8 cellular contexts compared by ENCODE assay signal in genomic region chr7:101125989-101126650, GRCh38. TPM values are rescaled to one million over a fixed set of nuclear protein-coding genes. Genes with fewer than 3 reads are reported as not detected.
DNase-seq lines count a peak whose midpoint lies in the region; ATAC-seq and TF ChIP-seq lines count a peak whose summit lies in the region.

No MANE protein-coding gene starts in this region.

- peak; percentile 55 for ATAC-seq in GM18508 (IDR thresholded peaks at IDR 0.05; ENCODE audit: insufficient read depth, unreplicated experiment)
- ATAC-seq in HG03097 (IDR thresholded peaks at IDR 0.05; ENCODE audit: low FRiP score, unreplicated experiment) = peak; percentile 72

- TF ChIP-seq POLR2A in sigmoid colon (IDR thresholded peaks at IDR 0.05) = no peak

- H3K27me3 ChIP-seq in cardiac muscle cell = no peaks in the 10 kb centered on the region
- no peaks in the 10 kb centered on the region for H3K27me3 ChIP-seq in sigmoid colon

- WGBS in sigmoid colon, 2 donors = 34 to 39% methylated on average over 15 of the region's 15 CpGs

- H3K36me3 ChIP-seq in cardiac muscle cell (no peaks in the 10 kb centered on the region), sigmoid colon (no peaks in the 10 kb centered on the region)

- peaks cover 33% of the 10 kb centered on the region for H3K4me1 Mint-ChIP-seq in T-helper 1 cell treated with Interleukin-12 subunit alpha and Interleukin-12 subunit beta and Interleukin-4 antibody, amounts not matched to agents 30 μg/mL and 1 μg/mL, for 36 hours (ENCODE audit: low read depth)

- H3K27me3 Mint-ChIP-seq in T-helper 1 cell treated with Interleukin-12 subunit alpha and Interleukin-12 subunit beta and Interleukin-4 antibody, amounts not matched to agents 30 μg/mL and 1 μg/mL, for 36 hours (ENCODE audit: low read depth) = peaks cover 59% of the 10 kb centered on the region

- H3K9me3 Mint-ChIP-seq in T-helper 1 cell treated with Interleukin-12 subunit alpha and Interleukin-12 subunit beta and Interleukin-4 antibody, amounts not matched to agents 30 μg/mL and 1 μg/mL, for 36 hours = no peaks in the 10 kb centered on the region

- TF ChIP-seq CTCF in cardiac muscle cell (IDR thresholded peaks at IDR 0.05; ENCODE audit: low read depth, low read length) (no peak), sigmoid colon (IDR thresholded peaks at IDR 0.05) (no peak)

- H3K27ac ChIP-seq in cardiac muscle cell (peak overlapping the region; percentile 21), sigmoid colon (peak overlapping the region; percentile 48 to 90 (median 56))

- H3K4me3 ChIP-seq in cardiac muscle cell (no peak overlapping the region), sigmoid colon (peak overlapping the region in 1 of 4 donors; percentile 36)

- H3K27ac Mint-ChIP-seq in T-helper 1 cell treated with Interleukin-12 subunit alpha and Interleukin-12 subunit beta and Interleukin-4 antibody, amounts not matched to agents 30 μg/mL and 1 μg/mL, for 36 hours = peak overlapping the region; percentile 17

- intact Hi-C loops in sigmoid colon (cut with DNase I) = no loop called here

- no peak overlapping the region for H3K4me3 Mint-ChIP-seq in T-helper 1 cell treated with Interleukin-12 subunit alpha and Interleukin-12 subunit beta and Interleukin-4 antibody, amounts not matched to agents 30 μg/mL and 1 μg/mL, for 36 hours

- DNase-seq in cardiac muscle cell (ENCODE audit: low read depth in 1 of 2, low spot score in 1 of 2) (peak in 1 of 2 donors; percentile 90), sigmoid colon (peak; percentile 79), COR-L47 (lab: John Stamatoyannopoulos, UW) (no peak), NCI-H2081 (lab: John Stamatoyannopoulos, UW) (no peak)
- no peak for DNase-seq in activated CD4-positive, alpha-beta T cell treated with anti-CD3 and anti-CD28 coated beads for 4 hours

- TF ChIP-seq EP300 in sigmoid colon (IDR thresholded peaks at IDR 0.05) = no peak

- H3K9me3 ChIP-seq in cardiac muscle cell (ENCODE audit: low read depth) (no peaks in the 10 kb centered on the region), sigmoid colon (no peaks in the 10 kb centered on the region)

- H3K4me1 ChIP-seq in cardiac muscle cell (ENCODE audit: low read depth) = peaks cover 33% of the 10 kb centered on the region
- H3K4me1 ChIP-seq in sigmoid colon = peaks cover 0 to 66% (median 33%) of the 10 kb centered on the region in 4 donors

- H3K36me3 Mint-ChIP-seq in T-helper 1 cell treated with Interleukin-12 subunit alpha and Interleukin-12 subunit beta and Interleukin-4 antibody, amounts not matched to agents 30 μg/mL and 1 μg/mL, for 36 hours (ENCODE audit: low read depth) = no peaks in the 10 kb centered on the region

RNA-seq across cellular contexts. Expression of gene SERPINE1, which starts 0.8 kb away (rescaled TPM):
- total RNA-seq in cardiac muscle cell (1.1 and 1.6 TPM in 2 replicates), sigmoid colon (10 to 100 TPM in 2 of 4 donors, 1 to 10 TPM in 2; 1.5 to 21.3 (median 11.7) TPM)
- polyA plus RNA-seq in cardiac muscle cell (1.9 and 5.7 TPM in 2 replicates), sigmoid colon (10 to 100 TPM in 1 of 3 donors, 1 to 10 TPM in 1, under 1 TPM in 1; 0.46 to 10.0 (median 1.8) TPM)

RNA-seq across cellular contexts. Expression of gene AP1S1, which starts 28.2 kb away (rescaled TPM):
- total RNA-seq in cardiac muscle cell = 51.5 and 59.5 TPM in 2 replicates
- polyA plus RNA-seq in cardiac muscle cell = 10.1 and 13.8 TPM in 2 replicates
- 10 to 100 TPM; 15.8 to 31.4 (median 26.9) TPM for total RNA-seq in sigmoid colon
- polyA plus RNA-seq in sigmoid colon = 100 to 1,000 TPM; 100 to 135 (median 132) TPM

RNA-seq across cellular contexts. Expression of gene VGF, which starts 39.2 kb away (rescaled TPM):
- 0.99 and 1.2 TPM in 2 replicates for total RNA-seq in cardiac muscle cell
- 0.18 and 0.69 TPM in 2 replicates for polyA plus RNA-seq in cardiac muscle cell
- under 1 TPM in 2 of 4 donors, not detected in 2; 0.55 to 0.68 TPM for total RNA-seq in sigmoid colon
- polyA plus RNA-seq in sigmoid colon = under 1 TPM in 1 of 3 donors, not detected in 2; 0.54 TPM

RNA-seq across cellular contexts. Expression of gene TRIM56, which starts 40.8 kb away (rescaled TPM):
- 5.7 and 12.9 TPM in 2 replicates for total RNA-seq in cardiac muscle cell
- polyA plus RNA-seq in cardiac muscle cell = 11.6 and 18.5 TPM in 2 replicates
- 10 to 100 TPM; 11.8 to 23.3 (median 13.7) TPM for total RNA-seq in sigmoid colon
- polyA plus RNA-seq in sigmoid colon = 10 to 100 TPM in 1 of 3 donors, 1 to 10 TPM in 2; 6.0 to 25.6 (median 7.2) TPM

RNA-seq across cellular contexts. Expression of gene NAT16, which starts 54.0 kb away (rescaled TPM):
- 0.27 TPM in 1 of 2 replicates, not detected in the other for total RNA-seq in cardiac muscle cell
- not detected in 2 replicates for polyA plus RNA-seq in cardiac muscle cell
- total RNA-seq in sigmoid colon = not detected
- under 1 TPM in 1 of 3 donors, not detected in 2; 0.23 TPM for polyA plus RNA-seq in sigmoid colon
